ENCODE assay signal across 1 cellular context in genomic region chr6:4125933-4126864, GRCh38.
TF ChIP-seq lines count a peak whose summit lies in the region.

No MANE protein-coding gene starts in this region.

TF ChIP-seq in HepG2, 621 proteins besides CTCF, POLR2A, EP300 and RAD21 (continued from another document):
- TF ChIP-seq BCLAF1 (IDR thresholded peaks at IDR 0.05) = no peak
- no peak for TF ChIP-seq ZBTB14 (CRISPR knock-in tag; IDR thresholded peaks at IDR 0.05)
